9 cellular contexts compared by ENCODE assay signal in the genomic region with DNA sequence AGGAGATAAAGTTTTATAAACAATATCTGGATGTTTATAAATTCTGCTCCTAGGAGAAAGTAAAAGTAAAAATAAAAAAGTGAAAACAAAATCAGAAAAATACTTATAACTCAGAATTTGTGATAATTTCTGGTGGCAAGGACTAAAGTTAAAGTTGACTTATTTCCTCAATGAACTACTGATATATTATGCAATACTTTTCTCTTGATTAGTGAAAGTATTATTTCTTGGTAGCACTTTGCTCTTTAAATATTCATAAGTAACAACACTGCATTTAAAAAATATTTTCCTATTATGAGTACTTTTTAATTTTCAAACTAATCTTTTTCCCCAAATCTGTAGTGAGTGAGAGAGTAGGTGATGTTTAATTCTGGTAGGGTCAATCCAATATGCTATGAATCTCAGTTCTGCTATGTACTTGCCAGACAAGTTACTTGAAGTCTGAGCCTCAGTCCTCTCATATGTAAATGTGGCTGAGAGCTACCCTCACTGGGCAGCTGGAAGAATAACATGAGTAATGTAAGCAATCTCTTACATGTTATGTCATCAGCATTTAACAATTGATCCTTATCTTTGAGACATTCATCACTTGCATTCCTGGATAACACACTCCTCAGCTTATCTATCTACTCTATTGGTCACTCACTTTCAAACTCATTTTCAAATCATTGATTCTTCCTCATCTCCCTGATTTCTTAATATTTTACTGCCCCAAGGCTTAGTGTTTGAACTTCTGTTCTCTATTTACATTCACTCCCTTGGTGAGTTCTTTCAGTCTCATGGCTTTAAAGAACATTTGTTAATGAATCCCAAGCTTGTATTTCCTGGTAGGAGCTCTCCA.
A peak's percentile ranks its signal among the peaks of the same experiment; 100 is the strongest.
DNase-seq lines count a peak whose midpoint lies in the region; ATAC-seq and TF ChIP-seq lines count a peak whose summit lies in the region.
"Had no signal": no experiment of that assay in that cellular context is flagged by ENCODE, and none has a peak within 500 bp of the region (broad histone marks: within the 10 kb centered on the region; RNA-seq: fewer than 3 reads in every experiment).

No MANE protein-coding gene starts in this region.

- H3K4me3 Mint-ChIP-seq in H9 = no peak overlapping the region; a peak in 1 of 5 replicates

- H3K9me3 Mint-ChIP-seq in H9 = no peaks in the 10 kb centered on the region

- no peaks in the 10 kb centered on the region for H3K9me3 ChIP-seq in H9 (ENCODE audit: control insufficient read depth, low read depth, low read length)
- no peaks in the 10 kb centered on the region for H3K9me3 ChIP-seq in RWPE2 (ENCODE audit: severe bottlenecking)

- peak overlapping the region; percentile 29 to 63 (median 34); a peak in 5 of 7 replicates for H3K27ac Mint-ChIP-seq in H9

- H3K4me1 ChIP-seq in H9 (ENCODE audit: insufficient read depth, low read length) (peaks cover 5% of the 10 kb centered on the region; the same call in 1 of the 2 replicates), RWPE2 (ENCODE audit: insufficient read depth, poor library complexity, severe bottlenecking) (peaks cover 47% of the 10 kb centered on the region)

- H3K27ac ChIP-seq in H9 (ENCODE audit: insufficient read length, low read depth, low read length) (no peak overlapping the region), RWPE2 (ENCODE audit: poor library complexity, severe bottlenecking) (peak overlapping the region; percentile 29)

- H4K5ac ChIP-seq in H9 (ENCODE audit: insufficient read length, low read depth, low read length) = no peak overlapping the region

- H4K8ac ChIP-seq in H9 (replicated peaks; ENCODE audit: insufficient read length, low read depth, low read length) = no peak overlapping the region

- H3T11ph ChIP-seq in H9 (ENCODE audit: low read length) = no peak overlapping the region

- no peak overlapping the region for H2AFZ ChIP-seq in H9 (ENCODE audit: low read length)

- H3K4ac ChIP-seq in H9 (ENCODE audit: low read depth, low read length) = no peak overlapping the region

- no peaks in the 10 kb centered on the region for H3K79me2 ChIP-seq in H9 (ENCODE audit: insufficient read depth, low read length)

- H3K9ac ChIP-seq in H9 (ENCODE audit: extremely low read depth, insufficient read length, low read length) = no peak overlapping the region

- no peak overlapping the region for H2BK12ac ChIP-seq in H9 (ENCODE audit: insufficient read length, low read depth, low read length)

- no peak overlapping the region for H3K56ac ChIP-seq in H9 (ENCODE audit: insufficient read length, low read depth, low read length)

- H3K79me1 ChIP-seq in H9 (ENCODE audit: insufficient read depth, low read depth, low read length, poor library complexity, severe bottlenecking) = no peaks in the 10 kb centered on the region

- H3K18ac ChIP-seq in H9 (ENCODE audit: insufficient read length, low read depth, low read length) = no peak overlapping the region

- peaks cover 11% of the 10 kb centered on the region for H3K36me3 ChIP-seq in RWPE2 (ENCODE audit: low read depth)

- H2BK120ac ChIP-seq in H9 (ENCODE audit: low read depth, low read length, poor library complexity, severe bottlenecking) = no peak overlapping the region

- no peak overlapping the region for H2BK20ac ChIP-seq in H9 (ENCODE audit: low read depth, low read length, poor library complexity, severe bottlenecking)

- no peak overlapping the region for H3K4me2 ChIP-seq in H9 (ENCODE audit: insufficient read depth, insufficient read length, low read length)

- H4K91ac ChIP-seq in H9 (ENCODE audit: insufficient read length, low read depth, low read length) = no peak overlapping the region

- no peak overlapping the region for H2BK15ac ChIP-seq in H9 (ENCODE audit: low read depth, low read length)

- H3K4me1 Mint-ChIP-seq in H9 = peaks cover 32 to 34% of the 10 kb centered on the region in 2 experiments

- H3K27me3 ChIP-seq in H9 (ENCODE audit: insufficient read depth, low read length) (no peaks in the 10 kb centered on the region), RWPE2 (ENCODE audit: insufficient read depth, poor library complexity, severe bottlenecking) (no peaks in the 10 kb centered on the region)

- no peak for TF ChIP-seq CTCF in H9 (conservative IDR thresholded peaks at IDR 0.05)
- no peak for TF ChIP-seq CTCF in RWPE2 (IDR thresholded peaks at IDR 0.05; ENCODE audit: poor library complexity, severe bottlenecking)
- no peak for TF ChIP-seq CTCF in fibroblast of villous mesenchyme (IDR thresholded peaks at IDR 0.05; ENCODE audit: insufficient read depth, low read depth, low read length)
- TF ChIP-seq CTCF in GM20000 (IDR thresholded peaks at IDR 0.05; ENCODE audit: extremely low read depth, missing control alignments) = no peak

- H3K23me2 ChIP-seq in H9 (ENCODE audit: insufficient read length, low read depth, low read length, poor library complexity, severe bottlenecking) = no peaks in the 10 kb centered on the region

- no peak overlapping the region for H2BK5ac ChIP-seq in H9 (ENCODE audit: insufficient read length, low read length)

- no peak overlapping the region for H3K23ac ChIP-seq in H9 (ENCODE audit: insufficient read length, low read depth, low read length)

- H2AK5ac ChIP-seq in H9 (ENCODE audit: insufficient read length, low read length) = no peak overlapping the region

- H3K14ac ChIP-seq in H9 (ENCODE audit: insufficient read depth, low read length) = no peak overlapping the region

- peaks cover 0 to 4% (median 0%) of the 10 kb centered on the region in 3 experiments; a peak in 2 of 7 replicates for H3K36me3 Mint-ChIP-seq in H9 (ENCODE audit: insufficient read depth in 1 of 3, low read depth in 3 of 3)

- no peaks in the 10 kb centered on the region for H3K27me3 Mint-ChIP-seq in H9 (ENCODE audit: low read depth)

- H3K4me3 ChIP-seq in RWPE2 (ENCODE audit: severe bottlenecking) (no peak overlapping the region), fibroblast of villous mesenchyme (ENCODE audit: low read depth, low read length) (no peak overlapping the region), skeletal muscle cell (ENCODE audit: low read depth, low read length) (no peak overlapping the region)

- DNase-seq in H9 (no peak), RWPE2 (ENCODE audit: low spot score) (no peak), fibroblast of villous mesenchyme (ENCODE audit: low read depth) (peak; percentile 85), skeletal muscle cell (ENCODE audit: low read depth) (peak; percentile 75), GM20000 (ENCODE audit: low spot score) (no peak), DMS153 treated with DMSO at 0.1 percent for 48 hours (lab: John Stamatoyannopoulos, UW; ENCODE audit: unreplicated experiment) (no peak)
- DNase-seq: NCI-H524 treated with DMSO at 0.1 percent for 48 hours had no signal

- ATAC-seq in RWPE2 (ENCODE audit: low read depth) (peak; percentile 93), HG03342 (IDR thresholded peaks at IDR 0.05; ENCODE audit: unreplicated experiment) (no peak), GM19397 (IDR thresholded peaks at IDR 0.05; ENCODE audit: unreplicated experiment) (no peak)

- H4K20me1 ChIP-seq in H9 (ENCODE audit: control insufficient read depth, insufficient read depth, insufficient read length) = no peaks in the 10 kb centered on the region

Comparison
In these comparisons a context has a peak if more than half of its experiments do, and no peak if none do; other contexts are left out.
1. DNase-seq: peak in fibroblast of villous mesenchyme (single experiment) and skeletal muscle cell (single experiment); none in H9 (single experiment), RWPE2 (single experiment), GM20000 (single experiment) and DMS153 treated with DMSO at 0.1 percent for 48 hours (single experiment).